19 cellular contexts compared by ENCODE assay signal in genomic region chr7:140702774-140703173, GRCh38. TPM values are rescaled to one million over a fixed set of nuclear protein-coding genes. Genes with fewer than 3 reads are reported as not detected.
DNase-seq lines count a peak whose midpoint lies in the region; ATAC-seq and TF ChIP-seq lines count a peak whose summit lies in the region.
"Had no signal": no experiment of that assay in that cellular context is flagged by ENCODE, and none has a peak within 500 bp of the region (broad histone marks: within the 10 kb centered on the region; RNA-seq: fewer than 3 reads in every experiment).

No MANE protein-coding gene starts in this region.

- CTCF ChIA-PET in CD4-positive, alpha-beta memory T cell (lab: Charles Lee; ENCODE audit: partially characterized antibody) = interaction anchor here (0.8 to 1.3 kb wide), 3 partner anchors 11 to 41 kb away, joined by 3 read pairs; no protein-coding TSS in a partner anchor

- no peak for TF ChIP-seq CTCF in left lung (IDR thresholded peaks at IDR 0.05)
- no peak for TF ChIP-seq CTCF in neural crest cell (conservative IDR thresholded peaks at IDR 0.05)

- no peak for ATAC-seq in T-helper 17 cell
- peak; percentile 29 for ATAC-seq in left lung
- ATAC-seq in HG02763 (IDR thresholded peaks at IDR 0.05; ENCODE audit: unreplicated experiment) = no peak
- ATAC-seq: GM23338, HCT116 had no signal

- H3K27ac ChIP-seq in CD4-positive, alpha-beta memory T cell (ENCODE audit: low read depth, low read length) = no peak overlapping the region
- no peak overlapping the region for H3K27ac ChIP-seq in left lung

- no peak overlapping the region for H3K4me3 Mint-ChIP-seq in CD4-positive, alpha-beta memory T cell
- H3K4me3 Mint-ChIP-seq in T-helper 17 cell = no peak overlapping the region
- peak overlapping the region; percentile 48 for H3K4me3 Mint-ChIP-seq in neural crest cell
- H3K4me3 Mint-ChIP-seq: CD14-positive monocyte, GM23338 had no signal

- no peaks in the 10 kb centered on the region for H3K27me3 Mint-ChIP-seq in CD4-positive, alpha-beta memory T cell
- H3K27me3 Mint-ChIP-seq in T-helper 17 cell = no peaks in the 10 kb centered on the region
- no peaks in the 10 kb centered on the region for H3K27me3 Mint-ChIP-seq in neural crest cell (ENCODE audit: low read depth)

- POLR2A ChIA-PET in CD4-positive, alpha-beta memory T cell (lab: Charles Lee; ENCODE audit: partially characterized antibody) = no interaction called here

- H3K9me3 Mint-ChIP-seq in CD4-positive, alpha-beta memory T cell = no peaks in the 10 kb centered on the region
- no peaks in the 10 kb centered on the region for H3K9me3 Mint-ChIP-seq in neural crest cell
- H3K9me3 Mint-ChIP-seq: CD14-positive monocyte, GM23338 had no signal

- no peak for DNase-seq in CD4-positive, alpha-beta memory T cell
- DNase-seq in T-helper 17 cell (no peak), left lung (no peak), neural crest cell (ENCODE audit: low read depth, low spot score) (no peak), OCI-M1 (lab: John Stamatoyannopoulos, UW) (no peak), MG63 (no peak)
- DNase-seq: ACHN, Caco-2, GF-D8, NCI-H1417, NCI-H187, NCI-H2227 treated with DMSO at 0.1 percent for 48 hours, NCI-H510A treated with DMSO at 0.1 percent for 48 hours, NCI-H774, Right ventricle myocardium superior had no signal

- no peaks in the 10 kb centered on the region for H3K9me3 ChIP-seq in CD4-positive, alpha-beta memory T cell (ENCODE audit: control insufficient read depth in 1 of 2, low read length in 2 of 2)
- H3K9me3 ChIP-seq in T-helper 17 cell (ENCODE audit: control insufficient read depth, low read length, poor library complexity, severe bottlenecking) (no peaks in the 10 kb centered on the region), left lung (no peaks in the 10 kb centered on the region), MG63 (no peaks in the 10 kb centered on the region)
- H3K9me3 ChIP-seq: Caco-2 had no signal

- peaks cover 18% of the 10 kb centered on the region for H3K4me1 ChIP-seq in CD4-positive, alpha-beta memory T cell (ENCODE audit: insufficient read depth, low read length)
- peaks cover 3 to 18% of the 10 kb centered on the region in 2 donors for H3K4me1 ChIP-seq in left lung
- H3K4me1 ChIP-seq: Caco-2 had no signal

- H3K27ac Mint-ChIP-seq in CD4-positive, alpha-beta memory T cell = peak overlapping the region in 4 of 7 donors; percentile 13 to 79 (median 52)
- H3K27ac Mint-ChIP-seq in T-helper 17 cell (peak overlapping the region; percentile 19), neural crest cell (ENCODE audit: unreplicated experiment) (no peak overlapping the region)
- H3K27ac Mint-ChIP-seq: GM23338 had no signal

- H3K27me3 ChIP-seq in CD4-positive, alpha-beta memory T cell (ENCODE audit: insufficient read depth, low read length) = no peaks in the 10 kb centered on the region
- H3K27me3 ChIP-seq in left lung (no peaks in the 10 kb centered on the region), MG63 (no peaks in the 10 kb centered on the region)

- peaks cover 20 to 31% (median 22%) of the 10 kb centered on the region in 4 donors for H3K4me1 Mint-ChIP-seq in CD4-positive, alpha-beta memory T cell
- H3K4me1 Mint-ChIP-seq in T-helper 17 cell (peaks cover 22% of the 10 kb centered on the region), neural crest cell (peaks cover 19% of the 10 kb centered on the region)

- H3K4me3 ChIP-seq in CD4-positive, alpha-beta memory T cell (ENCODE audit: low read length in 2 of 2) = no peak overlapping the region
- H3K4me3 ChIP-seq in left lung = no peak overlapping the region
- no peak overlapping the region for H3K4me3 ChIP-seq in MG63
- H3K4me3 ChIP-seq: GM23338 had no signal

- H3K36me3 Mint-ChIP-seq in CD4-positive, alpha-beta memory T cell = peaks cover 15 to 32% of the 10 kb centered on the region in 2 donors
- H3K36me3 Mint-ChIP-seq in T-helper 17 cell (ENCODE audit: low read depth) = peaks cover 3% of the 10 kb centered on the region
- peaks cover 11% of the 10 kb centered on the region for H3K36me3 Mint-ChIP-seq in neural crest cell (ENCODE audit: low read depth)

- H3K36me3 ChIP-seq in CD4-positive, alpha-beta memory T cell (ENCODE audit: insufficient read depth, low read length) = no peaks in the 10 kb centered on the region
- H3K36me3 ChIP-seq in left lung = peaks cover 0 to 46% of the 10 kb centered on the region in 2 donors
- H3K36me3 ChIP-seq in MG63 = peaks cover 4% of the 10 kb centered on the region

- intact Hi-C loops in CD4-positive, alpha-beta memory T cell (cut with micrococcal nuclease) = no loop called here
- intact Hi-C loops in left lung (cut with DNase I) = no loop called here

RNA-seq across cellular contexts. Expression of gene NDUFB2, which starts 6.3 kb away (rescaled TPM):
- total RNA-seq in CD4-positive, alpha-beta memory T cell = 10 to 100 TPM; 94.4 to 98.6 TPM
- polyA plus RNA-seq in CD4-positive, alpha-beta memory T cell = 100 to 1,000 TPM; 410 to 639 TPM
- 100 to 1,000 TPM in 1 of 2 donors, 10 to 100 TPM in 1; 92.5 to 109 TPM for total RNA-seq in T-helper 17 cell
- total RNA-seq in left lung = 100 to 1,000 TPM; 176 to 242 TPM
- 190 and 195 TPM in 2 replicates for total RNA-seq in neural crest cell
- 196 and 288 TPM in 2 replicates for total RNA-seq in MG63 (2014; rRNA removed; shearing (Covaris generic); ENCODE audit: low replicate concordance)

RNA-seq across cellular contexts. Expression of gene ADCK2, which starts 30.0 kb away (rescaled TPM):
- total RNA-seq in CD4-positive, alpha-beta memory T cell = 10 to 100 TPM; 18.6 to 19.2 TPM
- 10 to 100 TPM; 24.9 to 36.0 TPM for polyA plus RNA-seq in CD4-positive, alpha-beta memory T cell
- total RNA-seq in T-helper 17 cell = 10 to 100 TPM; 12.7 to 17.9 TPM
- 10 to 100 TPM; 21.2 to 22.0 TPM for total RNA-seq in left lung
- 14.2 and 14.9 TPM in 2 replicates for total RNA-seq in neural crest cell
- 15.7 and 37.2 TPM in 2 replicates for total RNA-seq in MG63 (2014; rRNA removed; shearing (Covaris generic); ENCODE audit: low replicate concordance)
